Comparison of ENCODE assay signal across 26 cellular contexts in genomic region chr7:89687266-89687665, GRCh38.
"Had no signal": no experiment of that assay in that cellular context is flagged by ENCODE, and none has a peak within 500 bp of the region (broad histone marks: within the 10 kb centered on the region; RNA-seq: fewer than 3 reads in every experiment).

No MANE protein-coding gene starts in this region.

- H3K4me1 ChIP-seq: left lung, neural progenitor cell, right lobe of liver, vagina had no signal

- H3K9me3 Mint-ChIP-seq: activated CD4-positive, alpha-beta T cell treated with anti-CD3 and anti-CD28 coated beads, Interleukin-2, amount 10 ng/mL, durations not matched to agents 24 days and 14 days; activated CD8-positive, alpha-beta T cell treated with anti-CD3 and anti-CD28 coated beads for 36 hours; activated naive CD8-positive, alpha-beta T cell treated with anti-CD3 and anti-CD28 coated beads, Interleukin-2, amount 10 ng/mL, durations not matched to agents 7 days and 5 days; activated T-helper 17 cell treated with anti-CD3 and anti-CD28 coated beads, Interleukin-2, amount 50 U/mL, for 72 hours; neural progenitor cell; stimulated activated naive CD8-positive, alpha-beta T cell treated with anti-CD3 and anti-CD28 coated beads, Interleukin-15, amount 100 ng/mL, for 72 hours; T-helper 2 cell treated with Interferon-gamma antibody and Interleukin-4, amounts not matched to agents 5 μg/mL and 100 μg/mL, for 36 hours had no signal

- H3K4me2 ChIP-seq: neural progenitor cell, smooth muscle cell had no signal

- H3K4me1 Mint-ChIP-seq: activated CD4-positive, alpha-beta T cell treated with anti-CD3 and anti-CD28 coated beads, Interleukin-2, amount 10 ng/mL, durations not matched to agents 24 days and 14 days; activated naive CD8-positive, alpha-beta T cell treated with anti-CD3 and anti-CD28 coated beads, Interleukin-2, amount 10 ng/mL, durations not matched to agents 7 days and 5 days; activated T-helper 17 cell treated with anti-CD3 and anti-CD28 coated beads, Interleukin-2, amount 50 U/mL, for 72 hours; naive B cell; neural progenitor cell; stimulated activated naive CD8-positive, alpha-beta T cell treated with anti-CD3 and anti-CD28 coated beads, Interleukin-15, amount 100 ng/mL, for 72 hours had no signal

- H3K27me3 Mint-ChIP-seq: activated CD4-positive, alpha-beta T cell treated with anti-CD3 and anti-CD28 coated beads, Interleukin-2, amount 10 ng/mL, durations not matched to agents 24 days and 14 days; activated CD8-positive, alpha-beta T cell treated with anti-CD3 and anti-CD28 coated beads for 36 hours; activated naive CD8-positive, alpha-beta T cell treated with anti-CD3 and anti-CD28 coated beads, Interleukin-2, amount 10 ng/mL, durations not matched to agents 7 days and 5 days; activated T-helper 17 cell treated with anti-CD3 and anti-CD28 coated beads, Interleukin-2, amount 50 U/mL, for 72 hours; naive B cell; stimulated activated naive CD8-positive, alpha-beta T cell treated with anti-CD3 and anti-CD28 coated beads, Interleukin-15, amount 100 ng/mL, for 72 hours had no signal

- ATAC-seq: activated CD8-positive, alpha-beta T cell treated with anti-CD3 and anti-CD28 coated beads for 36 hours; activated T-helper 17 cell treated with anti-CD3 and anti-CD28 coated beads, Interleukin-2, amount 50 U/mL, for 72 hours; body of pancreas; left lung; right lobe of liver; stimulated activated naive CD8-positive, alpha-beta T cell treated with anti-CD3 and anti-CD28 coated beads, Interleukin-15, amount 100 ng/mL, for 72 hours had no signal

- H3K4me3 Mint-ChIP-seq: activated CD4-positive, alpha-beta T cell treated with anti-CD3 and anti-CD28 coated beads, Interleukin-2, amount 10 ng/mL, durations not matched to agents 24 days and 14 days; activated CD8-positive, alpha-beta T cell treated with anti-CD3 and anti-CD28 coated beads for 36 hours; activated naive CD8-positive, alpha-beta T cell treated with anti-CD3 and anti-CD28 coated beads, Interleukin-2, amount 10 ng/mL, durations not matched to agents 7 days and 5 days; activated T-helper 17 cell treated with anti-CD3 and anti-CD28 coated beads, Interleukin-2, amount 50 U/mL, for 72 hours; naive B cell; neural progenitor cell; stimulated activated naive CD8-positive, alpha-beta T cell treated with anti-CD3 and anti-CD28 coated beads, Interleukin-15, amount 100 ng/mL, for 72 hours; T-helper 2 cell treated with Interferon-gamma antibody and Interleukin-4, amounts not matched to agents 5 μg/mL and 100 μg/mL, for 36 hours had no signal

- H2AFZ ChIP-seq: neural progenitor cell had no signal

- H3K36me3 Mint-ChIP-seq: activated naive CD8-positive, alpha-beta T cell treated with anti-CD3 and anti-CD28 coated beads, Interleukin-2, amount 10 ng/mL, durations not matched to agents 7 days and 5 days; naive B cell; neural progenitor cell had no signal

- H3K9ac ChIP-seq: neural progenitor cell had no signal

- H3K9me3 ChIP-seq: body of pancreas, left lung, pancreas, right lobe of liver, vagina had no signal

- H3K27me3 ChIP-seq: body of pancreas, dorsolateral prefrontal cortex, left lung, neural progenitor cell, pancreas, right lobe of liver, vagina had no signal

- H3K36me3 ChIP-seq: left lung, neural progenitor cell, pancreas, right lobe of liver, vagina had no signal

- DNase-seq: activated CD4-positive, alpha-beta T cell treated with anti-CD3 and anti-CD28 coated beads, Interleukin-2, amount 10 ng/mL, durations not matched to agents 24 days and 14 days; activated CD4-positive, CD25-positive, alpha-beta regulatory T cell; activated CD8-positive, alpha-beta T cell treated with anti-CD3 and anti-CD28 coated beads for 36 hours; activated naive CD4-positive, alpha-beta T cell; activated naive CD8-positive, alpha-beta T cell treated with anti-CD3 and anti-CD28 coated beads, Interleukin-2, amount 10 ng/mL, durations not matched to agents 7 days and 5 days; activated T-cell treated with anti-CD3 and anti-CD28 coated beads, Interleukin-2, amount 50 U/mL, for 1 hour; body of pancreas; central memory CD4-positive, alpha-beta T cell; dorsolateral prefrontal cortex; foreskin melanocyte; glutamatergic neuron; kidney; left lung; naive B cell; pancreas; right lobe of liver; stimulated activated CD4-positive, alpha-beta T cell treated with anti-CD3 and anti-CD28 coated beads, Interleukin-4, amount 100 ng/mL, for 1 hour; stimulated activated naive CD8-positive, alpha-beta T cell treated with anti-CD3 and anti-CD28 coated beads, Interleukin-15, amount 100 ng/mL, for 72 hours; trophoblast cell had no signal

- H3K27ac Mint-ChIP-seq: activated CD4-positive, alpha-beta T cell treated with anti-CD3 and anti-CD28 coated beads, Interleukin-2, amount 10 ng/mL, durations not matched to agents 24 days and 14 days; activated CD8-positive, alpha-beta T cell treated with anti-CD3 and anti-CD28 coated beads for 36 hours; activated naive CD8-positive, alpha-beta T cell treated with anti-CD3 and anti-CD28 coated beads, Interleukin-2, amount 10 ng/mL, durations not matched to agents 7 days and 5 days; activated T-helper 17 cell treated with anti-CD3 and anti-CD28 coated beads, Interleukin-2, amount 50 U/mL, for 72 hours; naive B cell; neural progenitor cell; stimulated activated naive CD8-positive, alpha-beta T cell treated with anti-CD3 and anti-CD28 coated beads, Interleukin-15, amount 100 ng/mL, for 72 hours; T-helper 2 cell treated with Interferon-gamma antibody and Interleukin-4, amounts not matched to agents 5 μg/mL and 100 μg/mL, for 36 hours had no signal

- H3K27ac ChIP-seq: body of pancreas, dorsolateral prefrontal cortex, epithelial cell of prostate, left lung, neural progenitor cell, pancreas, right lobe of liver, vagina had no signal

- H3K4me3 ChIP-seq: body of pancreas, dorsolateral prefrontal cortex, left lung, neural progenitor cell, pancreas, right lobe of liver, smooth muscle cell, vagina had no signal

- FAIRE-seq: colon, kidney, pancreas had no signal
